In genomic region chr17:32492648-32493289, GRCh38 we compare ENCODE assay signal across 10 cellular contexts. TPM values are rescaled to one million over a fixed set of nuclear protein-coding genes. Genes with fewer than 3 reads are reported as not detected.
DNase-seq lines count a peak whose midpoint lies in the region; ATAC-seq, FAIRE-seq and TF ChIP-seq lines count a peak whose summit lies in the region.
"Had no signal": no experiment of that assay in that cellular context is flagged by ENCODE, and none has a peak within 500 bp of the region (broad histone marks: within the 10 kb centered on the region; RNA-seq: fewer than 3 reads in every experiment).

No MANE protein-coding gene starts in this region.

- no peaks in the 10 kb centered on the region for H3K27me3 Mint-ChIP-seq in CD4-positive, alpha-beta memory T cell
- no peaks in the 10 kb centered on the region for H3K27me3 Mint-ChIP-seq in T-helper 17 cell
- H3K27me3 Mint-ChIP-seq in naive thymus-derived CD4-positive, alpha-beta T cell, result no peaks in the 10 kb centered on the region

- TF ChIP-seq POLR2A in GM12892 (IDR thresholded peaks at IDR 0.05; ENCODE audit: low read depth, low read length), result no peak

- peak overlapping the region; percentile 23 for H3K27ac ChIP-seq in CD4-positive, alpha-beta memory T cell (ENCODE audit: low read depth, low read length)
- peak overlapping the region; percentile 59 for H3K27ac ChIP-seq in naive thymus-derived CD4-positive, alpha-beta T cell (ENCODE audit: low read depth, low read length)
- H3K27ac ChIP-seq in left lung (peak overlapping the region in 1 of 2 donors; percentile 51), foreskin keratinocyte (no peak overlapping the region)
- H3K27ac ChIP-seq: testis had no signal

- H3K27me3 ChIP-seq in CD4-positive, alpha-beta memory T cell (ENCODE audit: insufficient read depth, low read length), result no peaks in the 10 kb centered on the region
- H3K27me3 ChIP-seq in naive thymus-derived CD4-positive, alpha-beta T cell (ENCODE audit: control insufficient read depth in 2 of 2, insufficient read depth in 2 of 2, low read length in 2 of 2), result no peaks in the 10 kb centered on the region
- H3K27me3 ChIP-seq in left lung (peaks cover 0 to 6% of the 10 kb centered on the region in 2 donors), foreskin keratinocyte (no peaks in the 10 kb centered on the region)
- H3K27me3 ChIP-seq: testis had no signal

- ATAC-seq in T-helper 17 cell (no peak), esophagus mucosa (no peak), left lung (no peak), foreskin keratinocyte (no peak)
- ATAC-seq in naive thymus-derived CD4-positive, alpha-beta T cell, result peak; percentile 48

- H3K36me3 ChIP-seq in CD4-positive, alpha-beta memory T cell (ENCODE audit: insufficient read depth, low read length), result no peaks in the 10 kb centered on the region
- peaks cover 0 to 14% (median 12%) of the 10 kb centered on the region in 3 experiments for H3K36me3 ChIP-seq in naive thymus-derived CD4-positive, alpha-beta T cell (ENCODE audit: control insufficient read depth in 2 of 3, insufficient read depth in 3 of 3, low read length in 3 of 3)
- peaks cover 0 to 21% of the 10 kb centered on the region in 2 donors for H3K36me3 ChIP-seq in left lung

- H3K4me3 ChIP-seq in CD4-positive, alpha-beta memory T cell (ENCODE audit: low read length in 2 of 2), result peak overlapping the region in 1 of 2 donors; percentile 12
- no peak overlapping the region for H3K4me3 ChIP-seq in naive thymus-derived CD4-positive, alpha-beta T cell (ENCODE audit: low read length)
- H3K4me3 ChIP-seq in left lung, result no peak overlapping the region
- H3K4me3 ChIP-seq: testis had no signal

- peaks cover 77% of the 10 kb centered on the region for H3K4me1 ChIP-seq in CD4-positive, alpha-beta memory T cell (ENCODE audit: insufficient read depth, low read length)
- H3K4me1 ChIP-seq in naive thymus-derived CD4-positive, alpha-beta T cell (ENCODE audit: control insufficient read depth in 2 of 2, insufficient read depth in 2 of 2, low read length in 2 of 2), result peaks cover 31 to 81% of the 10 kb centered on the region in 2 donors
- H3K4me1 ChIP-seq in left lung (peaks cover 1 to 53% of the 10 kb centered on the region in 2 donors), foreskin keratinocyte (peaks cover 24% of the 10 kb centered on the region)

- peak; percentile 48 for FAIRE-seq in GM12892 (lab: Jason Lieb, UNC)

- intact Hi-C loops in CD4-positive, alpha-beta memory T cell (cut with micrococcal nuclease), result no loop called here
- intact Hi-C loops in naive thymus-derived CD4-positive, alpha-beta T cell (cut with micrococcal nuclease), result loop anchor here in 1 of 2 donors (1.0 kb wide), 1 partner anchor 11 kb away; no protein-coding TSS in a partner anchor
- intact Hi-C loops in left lung (cut with DNase I), result no loop called here

- peak overlapping the region in 7 of 8 donors; percentile 14 to 84 (median 64) for H3K4me3 Mint-ChIP-seq in CD4-positive, alpha-beta memory T cell
- H3K4me3 Mint-ChIP-seq in T-helper 17 cell, result peak overlapping the region; percentile 78
- peak overlapping the region in 8 of 10 donors; percentile 56 to 98 (median 74) for H3K4me3 Mint-ChIP-seq in naive thymus-derived CD4-positive, alpha-beta T cell

- H3K4me1 Mint-ChIP-seq in CD4-positive, alpha-beta memory T cell, result peaks cover 25 to 65% (median 53%) of the 10 kb centered on the region in 4 donors
- peaks cover 36% of the 10 kb centered on the region for H3K4me1 Mint-ChIP-seq in T-helper 17 cell
- peaks cover 40 to 90% (median 71%) of the 10 kb centered on the region in 7 donors for H3K4me1 Mint-ChIP-seq in naive thymus-derived CD4-positive, alpha-beta T cell

- H3K27ac Mint-ChIP-seq in CD4-positive, alpha-beta memory T cell, result peak overlapping the region; percentile 65 to 96 (median 87)
- peak overlapping the region; percentile 94 for H3K27ac Mint-ChIP-seq in T-helper 17 cell
- peak overlapping the region; percentile 79 to 99 (median 92) for H3K27ac Mint-ChIP-seq in naive thymus-derived CD4-positive, alpha-beta T cell

- no peaks in the 10 kb centered on the region for H3K9me3 ChIP-seq in CD4-positive, alpha-beta memory T cell (ENCODE audit: control insufficient read depth in 1 of 2, low read length in 2 of 2)
- H3K9me3 ChIP-seq in T-helper 17 cell (ENCODE audit: control insufficient read depth, low read length, poor library complexity, severe bottlenecking) (no peaks in the 10 kb centered on the region), left lung (no peaks in the 10 kb centered on the region)
- no peaks in the 10 kb centered on the region for H3K9me3 ChIP-seq in naive thymus-derived CD4-positive, alpha-beta T cell (ENCODE audit: control insufficient read depth in 2 of 3, low read length in 3 of 3)
- H3K9me3 ChIP-seq: testis had no signal

- H3K36me3 Mint-ChIP-seq in CD4-positive, alpha-beta memory T cell, result peaks cover 3 to 8% of the 10 kb centered on the region in 2 donors
- H3K36me3 Mint-ChIP-seq in T-helper 17 cell (ENCODE audit: low read depth), result peaks cover 2% of the 10 kb centered on the region
- H3K36me3 Mint-ChIP-seq in naive thymus-derived CD4-positive, alpha-beta T cell, result peaks cover 0 to 16% (median 9%) of the 10 kb centered on the region in 5 donors

- POLR2A ChIA-PET in CD4-positive, alpha-beta memory T cell (lab: Charles Lee; ENCODE audit: partially characterized antibody), result interaction anchor here (1.0 to 3.0 kb wide), 5 partner anchors 8 to 48 kb away, joined by 4 to 19 read pairs (median 13); partner anchors contain the start of gene PSMD11
- POLR2A ChIA-PET in naive thymus-derived CD4-positive, alpha-beta T cell (lab: Charles Lee), result interaction anchor here (0.6 to 12.2 kb wide), 3 partner anchors 8 to 44 kb away, joined by 3 to 382 read pairs (median 191); no protein-coding TSS in a partner anchor

- no peak for DNase-seq in CD4-positive, alpha-beta memory T cell
- no peak for DNase-seq in GM12892 (ENCODE audit: insufficient read length)
- no peak for DNase-seq in T-helper 17 cell
- DNase-seq in naive thymus-derived CD4-positive, alpha-beta T cell, result no peak
- no peak for DNase-seq in left lung
- DNase-seq in foreskin keratinocyte, result no peak
- DNase-seq: DMS53, NCI-H2171 treated with DMSO at 0.1 percent for 48 hours, testis had no signal

- H3K9me3 Mint-ChIP-seq in CD4-positive, alpha-beta memory T cell, result no peaks in the 10 kb centered on the region
- no peaks in the 10 kb centered on the region for H3K9me3 Mint-ChIP-seq in naive thymus-derived CD4-positive, alpha-beta T cell

- TF ChIP-seq CTCF in left lung (IDR thresholded peaks at IDR 0.05) (no peak), foreskin keratinocyte (conservative IDR thresholded peaks at IDR 0.05) (no peak)

- CTCF ChIA-PET in CD4-positive, alpha-beta memory T cell (lab: Charles Lee; ENCODE audit: partially characterized antibody), result interaction anchor here (1.4 kb wide), 1 partner anchor 9 kb away, joined by 6 read pairs; no protein-coding TSS in a partner anchor
- CTCF ChIA-PET in naive thymus-derived CD4-positive, alpha-beta T cell (lab: Charles Lee), result interaction anchor here (1.9 to 2.0 kb wide), 2 partner anchors 20 to 31 kb away, joined by 4 to 9 read pairs; no protein-coding TSS in a partner anchor

RNA-seq across cellular contexts. Expression of gene CDK5R1, which starts 6.0 kb away (rescaled TPM):
- total RNA-seq in CD4-positive, alpha-beta memory T cell, result 10 to 100 TPM; 20.6 to 21.2 TPM
- polyA plus RNA-seq in CD4-positive, alpha-beta memory T cell, result 10 to 100 TPM in 1 of 2 donors, 1 to 10 TPM in 1; 1.2 to 10.5 TPM
- polyA plus RNA-seq in GM12892 (2012; ENCODE audit: missing spikeins), result 26.1 TPM
- total RNA-seq in T-helper 17 cell, result 1 to 10 TPM; 8.0 to 8.2 TPM
- total RNA-seq in naive thymus-derived CD4-positive, alpha-beta T cell, result 10 to 100 TPM in 3 of 5 experiments, 1 to 10 TPM in 2; 4.9 to 21.2 (median 12.2) TPM
- 1 to 10 TPM; 5.6 to 7.5 TPM for polyA plus RNA-seq in naive thymus-derived CD4-positive, alpha-beta T cell
- 12.6 TPM for total RNA-seq in esophagus mucosa
- 1 to 10 TPM; 1.3 to 1.5 TPM for total RNA-seq in left lung
- 9.5 and 11.8 TPM in 2 replicates for total RNA-seq in foreskin keratinocyte
- polyA plus RNA-seq in foreskin keratinocyte, result 4.5 and 4.9 TPM in 2 replicates

RNA-seq across cellular contexts. Expression of gene PSMD11, which starts 48.5 kb away (rescaled TPM):
- 10 to 100 TPM; 58.0 to 68.2 TPM for total RNA-seq in CD4-positive, alpha-beta memory T cell
- polyA plus RNA-seq in CD4-positive, alpha-beta memory T cell, result 100 to 1,000 TPM; 138 to 140 TPM
- 93.5 TPM for polyA plus RNA-seq in GM12892 (2012; ENCODE audit: missing spikeins)
- total RNA-seq in T-helper 17 cell (10 to 100 TPM; 66.1 to 81.7 TPM), esophagus mucosa (87.0 TPM), left lung (100 to 1,000 TPM in 1 of 2 donors, 10 to 100 TPM in 1; 67.4 to 115 TPM), foreskin keratinocyte (100 and 119 TPM in 2 replicates)
- 100 to 1,000 TPM in 1 of 5 experiments, 10 to 100 TPM in 4; 60.1 to 112 (median 67.5) TPM for total RNA-seq in naive thymus-derived CD4-positive, alpha-beta T cell
- 100 to 1,000 TPM; 102 to 103 TPM for polyA plus RNA-seq in naive thymus-derived CD4-positive, alpha-beta T cell
- polyA plus RNA-seq in foreskin keratinocyte, result 78.0 and 99.3 TPM in 2 replicates
